8 cellular contexts compared by ENCODE assay signal in genomic region chr14:20428010-20428365, GRCh38. TPM values are rescaled to one million over a fixed set of nuclear protein-coding genes. Genes with fewer than 3 reads are reported as not detected.
DNase-seq lines count a peak whose midpoint lies in the region; ATAC-seq lines count a peak whose summit lies in the region.

No MANE protein-coding gene starts in this region.

- DNase-seq in Jurkat, Clone E6-1 (ENCODE audit: low read depth, low spot score): no peak
- DNase-seq in naive B cell (no peak), DMS 273 treated with DMSO at 0.1 percent for 48 hours (lab: John Stamatoyannopoulos, UW) (no peak), NCI-H2081 treated with DMSO at 0.1 percent for 48 hours (lab: John Stamatoyannopoulos, UW) (no peak), AG20443 (ENCODE audit: low spot score) (no peak), NCI-H2107 (lab: John Stamatoyannopoulos, UW) (no peak)

- no peaks in the 10 kb centered on the region for H3K27me3 Mint-ChIP-seq in naive B cell

- H3K4me1 Mint-ChIP-seq in naive B cell: peaks cover 45 to 65% (median 59%) of the 10 kb centered on the region in 3 donors

- peak overlapping the region; percentile 37 to 94 (median 84) for H3K4me3 Mint-ChIP-seq in naive B cell

- peaks cover 0 to 4% (median 0%) of the 10 kb centered on the region in 7 donors for H3K9me3 Mint-ChIP-seq in naive B cell

- H3K27ac Mint-ChIP-seq in naive B cell: peak overlapping the region; percentile 85 to 99 (median 96)

- H3K4me3 ChIP-seq in Jurkat, Clone E6-1 (ENCODE audit: low read length): peak overlapping the region; percentile 39

- H3K36me3 Mint-ChIP-seq in naive B cell: no peaks in the 10 kb centered on the region

- peak; percentile 38 for ATAC-seq in GM18517 (IDR thresholded peaks at IDR 0.05; ENCODE audit: unreplicated experiment)
- peak; percentile 37 for ATAC-seq in GM21619 (IDR thresholded peaks at IDR 0.05; ENCODE audit: unreplicated experiment)
- peak; percentile 7 to 9 for ATAC-seq in naive B cell (ENCODE audit: low read depth in 2 of 2)

RNA-seq across cellular contexts. Expression of gene KLHL33, which starts 8.0 kb away (rescaled TPM):
- polyA plus RNA-seq in Jurkat, Clone E6-1 (2012; ENCODE audit: insufficient read depth, insufficient read length): not detected
- under 1 TPM in 5 of 6 donors, not detected in 1; 0.13 to 0.51 (median 0.40) TPM for polyA plus RNA-seq in naive B cell (ENCODE audit: low read depth in 6 of 6)

RNA-seq across cellular contexts. Expression of gene TEP1, which starts 14.7 kb away (rescaled TPM):
- 18.6 TPM for polyA plus RNA-seq in Jurkat, Clone E6-1 (2012; ENCODE audit: insufficient read depth, insufficient read length)
- polyA plus RNA-seq in naive B cell (ENCODE audit: low read depth in 6 of 6): 10 to 100 TPM in 1 of 6 donors, 1 to 10 TPM in 4, under 1 TPM in 1; 0.15 to 17.2 (median 7.7) TPM

RNA-seq across cellular contexts. Expression of gene OSGEP, which starts 26.6 kb away (rescaled TPM):
- polyA plus RNA-seq in Jurkat, Clone E6-1 (2012; ENCODE audit: insufficient read depth, insufficient read length): 87.3 TPM
- 10 to 100 TPM; 57.5 to 87.9 (median 67.4) TPM for polyA plus RNA-seq in naive B cell (ENCODE audit: low read depth in 6 of 6)

RNA-seq across cellular contexts. Expression of gene APEX1, which starts 27.0 kb away (rescaled TPM):
- 386 TPM for polyA plus RNA-seq in Jurkat, Clone E6-1 (2012; ENCODE audit: insufficient read depth, insufficient read length)
- polyA plus RNA-seq in naive B cell (ENCODE audit: low read depth in 6 of 6): 100 to 1,000 TPM; 129 to 187 (median 180) TPM

RNA-seq across cellular contexts. Expression of gene PIP4P1, which starts 33.2 kb away (rescaled TPM):
- polyA plus RNA-seq in Jurkat, Clone E6-1 (2012; ENCODE audit: insufficient read depth, insufficient read length): 39.4 TPM
- 10 to 100 TPM; 40.1 to 67.6 (median 50.4) TPM for polyA plus RNA-seq in naive B cell (ENCODE audit: low read depth in 6 of 6)
